In genomic region chr7:122561326-122561725, GRCh38 we compare ENCODE assay signal across 25 cellular contexts.
DNase-seq lines count a peak whose midpoint lies in the region; ATAC-seq, FAIRE-seq and TF ChIP-seq lines count a peak whose summit lies in the region.
"Had no signal": no experiment of that assay in that cellular context is flagged by ENCODE, and none has a peak within 500 bp of the region (broad histone marks: within the 10 kb centered on the region; RNA-seq: fewer than 3 reads in every experiment).

No MANE protein-coding gene starts in this region.

- H3K36me3 ChIP-seq in SJCRH30, result no peaks in the 10 kb centered on the region
- H3K36me3 ChIP-seq: BLaER1 treated with 17β-estradiol and CSF1 and Interleukin-3, amounts not matched to agents 10 nM and 100 nM had no signal

- H3K27ac ChIP-seq in SJCRH30, result no peak overlapping the region
- H3K27ac ChIP-seq: 22Rv1; A549; BLaER1 treated with 17β-estradiol and CSF1 and Interleukin-3, amounts not matched to agents 10 nM and 100 nM; C4-2B had no signal

- TF ChIP-seq CTCF in D721Med (IDR thresholded peaks at IDR 0.05; ENCODE audit: insufficient read depth, missing control alignments) (no peak), retinal pigment epithelial cell (conservative IDR thresholded peaks at IDR 0.05; ENCODE audit: low read depth, low read length) (no peak)

- DNase-seq in NCI-H1105 treated with DMSO at 0.1 percent for 48 hours (lab: John Stamatoyannopoulos, UW) (peak; percentile 19), NCI-H1105 (lab: John Stamatoyannopoulos, UW) (no peak), D721Med (ENCODE audit: insufficient read length, low spot score) (no peak), NCI-H82 treated with DMSO at 0.1 percent for 48 hours (lab: John Stamatoyannopoulos, UW; ENCODE audit: unreplicated experiment) (peak; percentile 89), retinal pigment epithelial cell (ENCODE audit: low read depth) (peak; percentile 17), SJCRH30 (no peak)
- DNase-seq: AML-193; Caco-2; Calu3; CD4-positive, alpha-beta T cell; CD8-positive, alpha-beta T cell; DMS 273 treated with DMSO at 0.1 percent for 48 hours; DMS153; DMS79; DND-41; EL; GDM1 had no signal

- H3K27me3 ChIP-seq in SJCRH30, result peaks cover 4% of the 10 kb centered on the region; the same call in 1 of the 2 replicates
- H3K27me3 ChIP-seq: BLaER1 treated with 17β-estradiol and CSF1 and Interleukin-3, amounts not matched to agents 10 nM and 100 nM had no signal

- no peaks in the 10 kb centered on the region for H3K9me3 ChIP-seq in SJCRH30 (replicated peaks)
- H3K9me3 ChIP-seq: A549; BLaER1 treated with 17β-estradiol and CSF1 and Interleukin-3, amounts not matched to agents 10 nM and 100 nM; Caco-2 had no signal

- H3K4me3 ChIP-seq in retinal pigment epithelial cell (ENCODE audit: low read length), result no peak overlapping the region
- no peak overlapping the region for H3K4me3 ChIP-seq in SJCRH30
- H3K4me3 ChIP-seq: A549; BLaER1 treated with 17β-estradiol and CSF1 and Interleukin-3, amounts not matched to agents 10 nM and 100 nM; GM12878 had no signal

- FAIRE-seq in D721Med (lab: Jason Lieb, UNC), result peak; percentile 84
- FAIRE-seq: A549, GM12878, GM12892, GM19239 had no signal

- no peaks in the 10 kb centered on the region for H3K4me1 ChIP-seq in SJCRH30
- H3K4me1 ChIP-seq: A549; BLaER1 treated with 17β-estradiol and CSF1 and Interleukin-3, amounts not matched to agents 10 nM and 100 nM; Caco-2 had no signal

- no peak for ATAC-seq in HG02571 (IDR thresholded peaks at IDR 0.05; ENCODE audit: unreplicated experiment)
- ATAC-seq: A549; CD8-positive, alpha-beta T cell; GM12878 had no signal

Comparison
In these comparisons a context has a peak if more than half of its experiments do, and no peak if none do; other contexts are left out.
1. DNase-seq: peak in NCI-H1105 treated with DMSO at 0.1 percent for 48 hours (single experiment), NCI-H82 treated with DMSO at 0.1 percent for 48 hours (single experiment) and retinal pigment epithelial cell (single experiment); none in NCI-H1105 (single experiment), D721Med (single experiment) and SJCRH30 (0 of 2).